In the genomic region with DNA sequence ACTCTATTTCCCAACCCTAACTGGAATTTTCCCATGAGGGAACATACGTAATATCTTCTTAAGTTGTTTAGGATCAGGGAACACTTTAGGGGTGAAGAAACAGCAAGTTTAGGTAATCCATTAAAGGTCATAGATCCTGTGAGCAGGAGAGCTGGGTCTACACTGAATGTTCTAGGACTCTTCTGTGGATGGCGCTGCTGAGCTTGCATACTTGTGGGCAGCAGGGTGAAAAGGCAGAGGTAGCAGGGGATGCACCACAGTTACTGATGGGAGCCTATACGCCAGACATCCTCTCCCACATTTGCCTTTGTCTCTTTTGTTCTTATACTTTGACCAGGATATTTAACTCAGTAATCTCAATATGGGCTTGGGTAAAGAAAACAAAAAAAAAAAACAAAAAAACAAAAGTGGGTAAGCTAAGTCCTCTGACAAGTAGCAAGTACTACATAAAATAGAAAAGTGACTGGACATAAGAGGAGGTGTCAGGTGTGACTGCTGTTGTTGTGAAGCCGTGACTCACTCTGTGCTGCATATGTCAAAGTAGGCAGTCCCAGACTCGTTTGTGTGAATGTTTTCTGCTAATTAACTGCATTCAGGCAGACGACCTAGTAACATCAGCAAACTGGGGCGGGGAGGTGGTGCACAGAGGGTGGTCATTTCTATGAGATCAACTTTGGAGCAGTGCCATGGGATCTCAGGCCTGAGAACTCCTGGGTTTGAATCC, we compare ENCODE assay signal across 25 cellular contexts. TPM values are rescaled to one million over a fixed set of nuclear protein-coding genes. Genes with fewer than 3 reads are reported as not detected.
"Had no signal": no experiment of that assay in that cellular context is flagged by ENCODE, and none has a peak within 500 bp of the region (broad histone marks: within the 10 kb centered on the region; RNA-seq: fewer than 3 reads in every experiment).

No MANE protein-coding gene starts in this region.

- H3K27ac Mint-ChIP-seq: activated CD4-positive, alpha-beta memory T cell treated with anti-CD3 and anti-CD28 coated beads for 36 hours; activated CD8-positive, alpha-beta memory T cell treated with anti-CD3 and anti-CD28 coated beads, Interleukin-2, amount 10 ng/mL, durations not matched to agents 7 days and 5 days; activated naive CD4-positive, alpha-beta T cell treated with anti-CD3 and anti-CD28 coated beads for 36 hours; activated T-helper 2 cell treated with anti-CD3 and anti-CD28 coated beads, Interferon-gamma antibody, Interleukin-2, Interleukin-4, amounts not matched to agents 10 μg/mL and 5 μg/mL and 100 μg/mL, durations not matched to agents 14 hours and 24 hours and 36 hours; nephron; stimulated activated naive CD8-positive, alpha-beta T cell treated with anti-CD3 and anti-CD28 coated beads, Interleukin-15, Interleukin-2, amounts not matched to agents 100 ng/mL and 50 ng/mL, for 24 hours; type B pancreatic cell had no signal

- H3K4me1 ChIP-seq: esophagus muscularis mucosa, prostate gland, suprapubic skin had no signal

- H3K9me3 ChIP-seq: esophagus muscularis mucosa, prostate gland, suprapubic skin had no signal

- ATAC-seq: activated CD8-positive, alpha-beta memory T cell treated with anti-CD3 and anti-CD28 coated beads, Interleukin-2, amount 10 ng/mL, durations not matched to agents 7 days and 5 days; right cardiac atrium had no signal

- H3K27ac ChIP-seq: cardiac muscle cell, dorsolateral prefrontal cortex, esophagus muscularis mucosa, prostate gland, skin epidermis, suprapubic skin had no signal

- DNase-seq: activated CD4-positive, alpha-beta memory T cell treated with anti-CD3 and anti-CD28 coated beads for 36 hours; activated CD8-positive, alpha-beta memory T cell treated with anti-CD3 and anti-CD28 coated beads, Interleukin-2, amount 10 ng/mL, durations not matched to agents 7 days and 5 days; activated naive CD4-positive, alpha-beta T cell treated with anti-CD3 and anti-CD28 coated beads for 36 hours; activated T-cell treated with anti-CD3 and anti-CD28 coated beads, Interleukin-2, amount 50 U/mL, for 1 hour; dorsolateral prefrontal cortex; hypothalamus; kidney glomerular epithelial cell; mesenchymal stem cell; right cardiac atrium; stimulated activated CD4-positive, alpha-beta T cell treated with anti-CD3 and anti-CD28 coated beads, Interleukin-4, amount 100 ng/mL, for 4 hours; stimulated activated CD8-positive, alpha-beta memory T cell treated with anti-CD3 and anti-CD28 coated beads, Interleukin-4, amount 100 ng/mL, for 48 hours had no signal

- H3K4me1 Mint-ChIP-seq: activated CD8-positive, alpha-beta memory T cell treated with anti-CD3 and anti-CD28 coated beads, Interleukin-2, amount 10 ng/mL, durations not matched to agents 7 days and 5 days; nephron had no signal

- H3K9me3 Mint-ChIP-seq: activated CD4-positive, alpha-beta memory T cell treated with anti-CD3 and anti-CD28 coated beads for 36 hours; activated naive CD4-positive, alpha-beta T cell treated with anti-CD3 and anti-CD28 coated beads for 36 hours; activated T-helper 2 cell treated with anti-CD3 and anti-CD28 coated beads, Interferon-gamma antibody, Interleukin-2, Interleukin-4, amounts not matched to agents 10 μg/mL and 5 μg/mL and 100 μg/mL, durations not matched to agents 14 hours and 24 hours and 36 hours; nephron; type B pancreatic cell had no signal

- H3K36me3 ChIP-seq: cardiac muscle cell, esophagus muscularis mucosa, prostate gland, suprapubic skin had no signal

- H3K36me3 Mint-ChIP-seq: activated CD4-positive, alpha-beta memory T cell treated with anti-CD3 and anti-CD28 coated beads for 36 hours; activated CD8-positive, alpha-beta memory T cell treated with anti-CD3 and anti-CD28 coated beads, Interleukin-2, amount 10 ng/mL, durations not matched to agents 7 days and 5 days; type B pancreatic cell had no signal

- H3K4me3 ChIP-seq: cardiac muscle cell, dorsolateral prefrontal cortex, esophagus muscularis mucosa, prostate gland, skin epidermis, suprapubic skin had no signal

- H3K27me3 ChIP-seq: cardiac muscle cell had no signal

- H3K4me3 Mint-ChIP-seq: activated CD4-positive, alpha-beta memory T cell treated with anti-CD3 and anti-CD28 coated beads for 36 hours; activated CD8-positive, alpha-beta memory T cell treated with anti-CD3 and anti-CD28 coated beads, Interleukin-2, amount 10 ng/mL, durations not matched to agents 7 days and 5 days; activated naive CD4-positive, alpha-beta T cell treated with anti-CD3 and anti-CD28 coated beads for 36 hours; nephron; stimulated activated naive CD8-positive, alpha-beta T cell treated with anti-CD3 and anti-CD28 coated beads, Interleukin-15, Interleukin-2, amounts not matched to agents 100 ng/mL and 50 ng/mL, for 24 hours; type B pancreatic cell had no signal

RNA-seq across cellular contexts. Expression of gene NEUROD4, which starts 31.6 kb away (rescaled TPM):
- total RNA-seq: activated CD4-positive, alpha-beta memory T cell treated with anti-CD3 and anti-CD28 coated beads for 36 hours; activated CD8-positive, alpha-beta memory T cell treated with anti-CD3 and anti-CD28 coated beads, Interleukin-2, amount 10 ng/mL, durations not matched to agents 7 days and 5 days; activated naive CD4-positive, alpha-beta T cell treated with anti-CD3 and anti-CD28 coated beads for 36 hours; activated T-helper 2 cell treated with anti-CD3 and anti-CD28 coated beads, Interferon-gamma antibody, Interleukin-2, Interleukin-4, amounts not matched to agents 10 μg/mL and 5 μg/mL and 100 μg/mL, durations not matched to agents 14 hours and 24 hours and 36 hours; astrocyte; cardiac muscle cell; esophagus muscularis mucosa; fibroblast of villous mesenchyme; liver; omental fat pad; right cardiac atrium; suprapubic skin had no signal
- polyA plus RNA-seq: adipose tissue, cardiac muscle cell, liver, right cardiac atrium had no signal
